Comparison of ENCODE assay signal across 9 cellular contexts in the genomic region with DNA sequence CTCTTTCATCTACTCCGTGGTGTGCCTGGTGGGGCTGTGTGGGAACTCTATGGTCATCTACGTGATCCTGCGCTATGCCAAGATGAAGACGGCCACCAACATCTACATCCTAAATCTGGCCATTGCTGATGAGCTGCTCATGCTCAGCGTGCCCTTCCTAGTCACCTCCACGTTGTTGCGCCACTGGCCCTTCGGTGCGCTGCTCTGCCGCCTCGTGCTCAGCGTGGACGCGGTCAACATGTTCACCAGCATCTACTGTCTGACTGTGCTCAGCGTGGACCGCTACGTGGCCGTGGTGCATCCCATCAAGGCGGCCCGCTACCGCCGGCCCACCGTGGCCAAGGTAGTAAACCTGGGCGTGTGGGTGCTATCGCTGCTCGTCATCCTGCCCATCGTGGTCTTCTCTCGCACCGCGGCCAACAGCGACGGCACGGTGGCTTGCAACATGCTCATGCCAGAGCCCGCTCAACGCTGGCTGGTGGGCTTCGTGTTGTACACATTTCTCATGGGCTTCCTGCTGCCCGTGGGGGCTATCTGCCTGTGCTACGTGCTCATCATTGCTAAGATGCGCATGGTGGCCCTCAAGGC. TPM values are rescaled to one million over a fixed set of nuclear protein-coding genes. Genes with fewer than 3 reads are reported as not detected.
A peak's percentile ranks its signal among the peaks of the same experiment; 100 is the strongest.
DNase-seq lines count a peak whose midpoint lies in the region; ATAC-seq and TF ChIP-seq lines count a peak whose summit lies in the region.
"Had no signal": no experiment of that assay in that cellular context is flagged by ENCODE, and none has a peak within 500 bp of the region (broad histone marks: within the 10 kb centered on the region; RNA-seq: fewer than 3 reads in every experiment).

No MANE protein-coding gene starts in this region.

- TF ChIP-seq CTCF in right atrium auricular region (IDR thresholded peaks at IDR 0.05) (no peak), psoas muscle (IDR thresholded peaks at IDR 0.05) (no peak), foreskin keratinocyte (conservative IDR thresholded peaks at IDR 0.05) (no peak)

- no peaks in the 10 kb centered on the region for H3K36me3 ChIP-seq in right atrium auricular region
- no peaks in the 10 kb centered on the region for H3K36me3 ChIP-seq in psoas muscle (ENCODE audit: insufficient read depth in 1 of 2, low read depth in 1 of 2)

- H3K27me3 Mint-ChIP-seq in activated naive CD8-positive, alpha-beta T cell treated with anti-CD3 and anti-CD28 coated beads for 36 hours = peaks cover 70% of the 10 kb centered on the region

- peak overlapping the region; percentile 51 for H3K4me3 Mint-ChIP-seq in activated naive CD8-positive, alpha-beta T cell treated with anti-CD3 and anti-CD28 coated beads for 36 hours

- intact Hi-C loops in psoas muscle (cut with DNase I) = no loop called here
- intact Hi-C loops in sciatic nerve (cut with DNase I) = no loop called here

- 5 to 6% (median 6%) methylated on average over 39 of the region's 39 CpGs for WGBS in psoas muscle, 3 donors

- H3K4me3 ChIP-seq in right atrium auricular region = peak overlapping the region; percentile 30 to 45
- H3K4me3 ChIP-seq in psoas muscle = peak overlapping the region; percentile 62

- H3K27ac ChIP-seq in right atrium auricular region (no peak overlapping the region), psoas muscle (no peak overlapping the region), foreskin keratinocyte (no peak overlapping the region)
- H3K27ac ChIP-seq: KMS-11 had no signal

- H3K4me1 ChIP-seq in right atrium auricular region = peaks cover 0 to 20% of the 10 kb centered on the region in 2 donors
- no peaks in the 10 kb centered on the region for H3K4me1 ChIP-seq in psoas muscle
- no peaks in the 10 kb centered on the region for H3K4me1 ChIP-seq in foreskin keratinocyte

- peaks cover 2% of the 10 kb centered on the region for H3K9me3 Mint-ChIP-seq in activated naive CD8-positive, alpha-beta T cell treated with anti-CD3 and anti-CD28 coated beads for 36 hours

- DNase-seq in ELF-1 (ENCODE audit: low read depth, low spot score) (peak; percentile 25), right atrium auricular region (ENCODE audit: low spot score) (no peak), psoas muscle (peak in 1 of 2 donors; percentile 9), foreskin keratinocyte (no peak), sciatic nerve (ENCODE audit: low spot score) (no peak)
- DNase-seq in activated naive CD8-positive, alpha-beta T cell treated with anti-CD3 and anti-CD28 coated beads for 36 hours = no peak

- peaks cover 5% of the 10 kb centered on the region for H3K36me3 Mint-ChIP-seq in activated naive CD8-positive, alpha-beta T cell treated with anti-CD3 and anti-CD28 coated beads for 36 hours

- H3K9me3 ChIP-seq in right atrium auricular region = peaks cover 0 to 10% of the 10 kb centered on the region in 2 donors
- peaks cover 3% of the 10 kb centered on the region for H3K9me3 ChIP-seq in psoas muscle

- H3K27me3 ChIP-seq in right atrium auricular region (no peaks in the 10 kb centered on the region), psoas muscle (ENCODE audit: insufficient read depth in 3 of 3, low read length in 2 of 3) (peaks cover 0 to 66% (median 18%) of the 10 kb centered on the region in 3 donors), foreskin keratinocyte (peaks cover 78% of the 10 kb centered on the region)

- peaks cover 20% of the 10 kb centered on the region for H3K4me1 Mint-ChIP-seq in activated naive CD8-positive, alpha-beta T cell treated with anti-CD3 and anti-CD28 coated beads for 36 hours

- H3K27ac Mint-ChIP-seq in activated naive CD8-positive, alpha-beta T cell treated with anti-CD3 and anti-CD28 coated beads for 36 hours = no peak overlapping the region

- ATAC-seq in psoas muscle = peak in 1 of 4 donors; percentile 12
- ATAC-seq in GM18861 (IDR thresholded peaks at IDR 0.05; ENCODE audit: unreplicated experiment) = no peak
- ATAC-seq in foreskin keratinocyte = no peak
- ATAC-seq in GM21367 (IDR thresholded peaks at IDR 0.05; ENCODE audit: unreplicated experiment) = no peak
- ATAC-seq in sciatic nerve = no peak

RNA-seq across cellular contexts. Expression of a gene that starts 2.0 kb away (rescaled TPM):
- total RNA-seq in activated naive CD8-positive, alpha-beta T cell treated with anti-CD3 and anti-CD28 coated beads for 36 hours = not detected
- total RNA-seq in right atrium auricular region (1 to 10 TPM in 1 of 2 donors, under 1 TPM in 1; 0.41 to 1.8 TPM), psoas muscle (under 1 TPM; 0.27 to 0.60 (median 0.52) TPM), foreskin keratinocyte (not detected in 2 replicates), sciatic nerve (4.1 TPM)
- polyA plus RNA-seq in psoas muscle (under 1 TPM; 0.21 to 0.39 (median 0.23) TPM), foreskin keratinocyte (not detected in 2 replicates)

RNA-seq across cellular contexts. Expression of a gene that starts 46.2 kb away (rescaled TPM):
- total RNA-seq in activated naive CD8-positive, alpha-beta T cell treated with anti-CD3 and anti-CD28 coated beads for 36 hours = not detected
- total RNA-seq in right atrium auricular region (10 to 100 TPM; 44.6 to 63.0 TPM), psoas muscle (10 to 100 TPM; 17.9 to 29.5 (median 19.9) TPM), foreskin keratinocyte (not detected in 2 replicates), sciatic nerve (47.3 TPM)
- polyA plus RNA-seq in psoas muscle (10 to 100 TPM; 16.0 to 35.4 (median 22.7) TPM), foreskin keratinocyte (not detected in 2 replicates)

Comparison
In these comparisons a context has a peak if more than half of its experiments do, and no peak if none do; other contexts are left out.
1. RNA of a gene that starts 46.2 kb away (total RNA-seq): 44.6 to 63.0 TPM in right atrium auricular region, 47.3 TPM in sciatic nerve (single experiment) and 17.9 to 29.5 TPM in psoas muscle; not detected in activated naive CD8-positive, alpha-beta T cell treated with anti-CD3 and anti-CD28 coated beads for 36 hours and not detected in foreskin keratinocyte; every median in the first group is over 10 times any median in the second.